Comparison of ENCODE assay signal across 32 cellular contexts in genomic region chr11:70064726-70065317, GRCh38. TPM values are rescaled to one million over a fixed set of nuclear protein-coding genes. Genes with fewer than 3 reads are reported as not detected.
DNase-seq lines count a peak whose midpoint lies in the region; ATAC-seq, FAIRE-seq and TF ChIP-seq lines count a peak whose summit lies in the region.
"Had no signal": no experiment of that assay in that cellular context is flagged by ENCODE, and none has a peak within 500 bp of the region (broad histone marks: within the 10 kb centered on the region; RNA-seq: fewer than 3 reads in every experiment).

No MANE protein-coding gene starts in this region.

- H3K9me3 ChIP-seq in prostate gland = no peaks in the 10 kb centered on the region
- H3K9me3 ChIP-seq: gastroesophageal sphincter, spleen, upper lobe of right lung had no signal

- peaks cover 23 to 40% of the 10 kb centered on the region in 2 donors for H3K27me3 Mint-ChIP-seq in natural killer cell (ENCODE audit: low read depth in 2 of 2)

- no peak for FAIRE-seq in bronchial epithelial cell (lab: Jason Lieb, UNC)
- FAIRE-seq: colon had no signal

- H3K4me3 ChIP-seq in bronchial epithelial cell (ENCODE audit: low read depth, low read length) = no peak overlapping the region
- no peak overlapping the region for H3K4me3 ChIP-seq in prostate gland
- H3K4me3 ChIP-seq: gastroesophageal sphincter, spleen, upper lobe of right lung had no signal

- TF ChIP-seq POLR2A in prostate gland (IDR thresholded peaks at IDR 0.05) = no peak
- TF ChIP-seq POLR2A in erythroblast (IDR thresholded peaks at IDR 0.05; ENCODE audit: low read length) = no peak

- H3K27me3 ChIP-seq in bronchial epithelial cell (ENCODE audit: control insufficient read depth, insufficient read depth, low read length) (no peaks in the 10 kb centered on the region), prostate gland (replicated peaks; ENCODE audit: insufficient read depth) (no peaks in the 10 kb centered on the region)

- H3K36me3 ChIP-seq in bronchial epithelial cell (ENCODE audit: control insufficient read depth, insufficient read depth, low read length) (no peaks in the 10 kb centered on the region), prostate gland (no peaks in the 10 kb centered on the region)
- H3K36me3 ChIP-seq: gastroesophageal sphincter, spleen, upper lobe of right lung had no signal

- H3K9me3 Mint-ChIP-seq in natural killer cell = no peaks in the 10 kb centered on the region
- H3K9me3 Mint-ChIP-seq: activated naive CD4-positive, alpha-beta T cell treated with anti-CD3 and anti-CD28 coated beads, Interleukin-2, amount 10 ng/mL, durations not matched to agents 7 days and 5 days; effector memory CD8-positive, alpha-beta T cell; nephron progenitor cell had no signal

- no peaks in the 10 kb centered on the region for H3K36me3 Mint-ChIP-seq in natural killer cell
- H3K36me3 Mint-ChIP-seq: activated naive CD4-positive, alpha-beta T cell treated with anti-CD3 and anti-CD28 coated beads, Interleukin-2, amount 10 ng/mL, durations not matched to agents 7 days and 5 days; brain had no signal

- DNase-seq in NCI-H2171 treated with DMSO at 0.1 percent for 48 hours (lab: John Stamatoyannopoulos, UW) (peak; percentile 1), NCI-H2171 (lab: John Stamatoyannopoulos, UW) (no peak), bronchial epithelial cell (ENCODE audit: low read depth) (peak; percentile 37), islet precursor cell (peak; percentile 45), prostate gland (ENCODE audit: low spot score) (peak; percentile 53), natural killer cell (no peak), erythroblast (lab: John Stamatoyannopoulos, UW) (no peak)
- DNase-seq: activated CD4-positive, alpha-beta T cell treated with anti-CD3 and anti-CD28 coated beads for 1 hour; activated naive CD4-positive, alpha-beta T cell treated with anti-CD3 and anti-CD28 coated beads, Interleukin-2, amount 10 ng/mL, durations not matched to agents 7 days and 5 days; activated T-cell treated with anti-CD3 and anti-CD28 coated beads, Interleukin-2, amount 50 U/mL, for 48 hours; Calu3; DMS79 treated with DMSO at 0.1 percent for 48 hours; effector memory CD8-positive, alpha-beta T cell; GF-D8; hippocampal formation; left ventricle myocardium superior; NCI-H1417; NCI-H2081 treated with DMSO at 0.1 percent for 48 hours; nephron progenitor cell; stimulated activated CD4-positive, alpha-beta T cell treated with anti-CD3 and anti-CD28 coated beads, Interleukin-2, amount 100 ng/mL, for 48 hours; T-helper 2 cell; upper lobe of right lung had no signal

- H3K4me1 Mint-ChIP-seq in natural killer cell = no peaks in the 10 kb centered on the region
- H3K4me1 Mint-ChIP-seq: activated naive CD4-positive, alpha-beta T cell treated with anti-CD3 and anti-CD28 coated beads, Interleukin-2, amount 10 ng/mL, durations not matched to agents 7 days and 5 days had no signal

- ATAC-seq in natural killer cell = no peak
- ATAC-seq in GM18520 (IDR thresholded peaks at IDR 0.05; ENCODE audit: unreplicated experiment) = no peak
- ATAC-seq: effector memory CD8-positive, alpha-beta T cell; gastroesophageal sphincter; left ventricle myocardium superior; SK-N-SH treated with all-trans-retinoic acid at 6 μM for 48 hours; upper lobe of right lung had no signal

- TF ChIP-seq CTCF in bronchial epithelial cell (IDR thresholded peaks at IDR 0.05; ENCODE audit: insufficient read depth, low read length, severe bottlenecking) = no peak
- no peak for TF ChIP-seq CTCF in prostate gland (IDR thresholded peaks at IDR 0.05)
- no peak for TF ChIP-seq CTCF in natural killer cell (IDR thresholded peaks at IDR 0.05)

- WGBS in prostate gland = 61% methylated on average over 8 of the region's 8 CpGs

- intact Hi-C loops in prostate gland (cut with DNase I) = no loop called here
- intact Hi-C loops in natural killer cell (cut with micrococcal nuclease) = no loop called here

- no peaks in the 10 kb centered on the region for H3K4me1 ChIP-seq in prostate gland (replicated peaks)
- H3K4me1 ChIP-seq: gastroesophageal sphincter had no signal

- no peak overlapping the region for H3K27ac Mint-ChIP-seq in natural killer cell
- H3K27ac Mint-ChIP-seq: activated naive CD4-positive, alpha-beta T cell treated with anti-CD3 and anti-CD28 coated beads, Interleukin-2, amount 10 ng/mL, durations not matched to agents 7 days and 5 days; brain; effector memory CD8-positive, alpha-beta T cell; nephron progenitor cell had no signal

- no peak overlapping the region for H3K4me3 Mint-ChIP-seq in natural killer cell
- H3K4me3 Mint-ChIP-seq: activated naive CD4-positive, alpha-beta T cell treated with anti-CD3 and anti-CD28 coated beads, Interleukin-2, amount 10 ng/mL, durations not matched to agents 7 days and 5 days; brain; effector memory CD8-positive, alpha-beta T cell; nephron progenitor cell had no signal

- peak overlapping the region; percentile 46 to 67 for H3K27ac ChIP-seq in prostate gland
- H3K27ac ChIP-seq: 22Rv1, gastroesophageal sphincter, KMS-11, spleen, upper lobe of right lung had no signal

RNA-seq across cellular contexts. Expression of gene ANO1, which starts 13.3 kb away (rescaled TPM):
- total RNA-seq in bronchial epithelial cell = 1.3 and 1.4 TPM in 2 replicates
- 10 to 100 TPM; 34.6 to 43.9 TPM for total RNA-seq in prostate gland
- not detected for total RNA-seq in natural killer cell
- total RNA-seq: activated CD8-positive, alpha-beta memory T cell treated with anti-CD3 and anti-CD28 coated beads for 36 hours; mononuclear cell had no signal

Comparison
In these comparisons a context has a peak if more than half of its experiments do, and no peak if none do; other contexts are left out.
1. DNase-seq: peak in NCI-H2171 treated with DMSO at 0.1 percent for 48 hours (single experiment), bronchial epithelial cell (single experiment), islet precursor cell (single experiment) and prostate gland (single experiment); none in NCI-H2171 (single experiment), natural killer cell (single experiment) and erythroblast (0 of 2).
2. RNA of gene ANO1, which starts 13.3 kb away (total RNA-seq): 34.6 to 43.9 TPM in prostate gland; 1.3 to 1.4 TPM in bronchial epithelial cell and not detected in natural killer cell; every median in the first group is over 10 times any median in the second.